1 cellular context compared by ENCODE assay signal in genomic region chr9:133950916-133951231, GRCh38.
TF ChIP-seq lines count a peak whose summit lies in the region.

No MANE protein-coding gene starts in this region.

TF ChIP-seq in H1, 55 proteins besides CTCF, POLR2A, EP300 and RAD21:
- TF ChIP-seq TEAD4 (IDR thresholded peaks at IDR 0.05; ENCODE audit: low read depth, low read length): no peak
- TF ChIP-seq POU5F1 (IDR thresholded peaks at IDR 0.05; ENCODE audit: low read depth, low read length): no peak
- TF ChIP-seq JUN (IDR thresholded peaks at IDR 0.05; ENCODE audit: low read depth, low read length): no peak
- no peak for TF ChIP-seq SRF (IDR thresholded peaks at IDR 0.05; ENCODE audit: low read depth, low read length)
- no peak for TF ChIP-seq JUND (IDR thresholded peaks at IDR 0.05; ENCODE audit: low read length)
TF ChIP-seq in H1: peak in this region for 0.
